In genomic region chr13:32905063-32905863, GRCh38 we compare ENCODE assay signal across 8 cellular contexts.
DNase-seq lines count a peak whose midpoint lies in the region; ATAC-seq, FAIRE-seq and TF ChIP-seq lines count a peak whose summit lies in the region.

No MANE protein-coding gene starts in this region.

- H3K4me1 Mint-ChIP-seq in CD4-positive, CD25-positive, alpha-beta regulatory T cell: peaks cover 5 to 12% (median 8%) of the 10 kb centered on the region in 4 donors

- H3K36me3 ChIP-seq in CD4-positive, CD25-positive, alpha-beta regulatory T cell (ENCODE audit: control insufficient read depth, insufficient read depth, low read length): no peaks in the 10 kb centered on the region
- H3K36me3 ChIP-seq in bronchial epithelial cell (ENCODE audit: control insufficient read depth, insufficient read depth, low read length): no peaks in the 10 kb centered on the region

- no peak overlapping the region for H3K4me3 Mint-ChIP-seq in CD4-positive, CD25-positive, alpha-beta regulatory T cell

- peak overlapping the region; percentile 7 for H3K4me3 ChIP-seq in CD4-positive, CD25-positive, alpha-beta regulatory T cell (ENCODE audit: low read depth, low read length)
- no peak overlapping the region for H3K4me3 ChIP-seq in bronchial epithelial cell (ENCODE audit: low read depth, low read length)

- no peaks in the 10 kb centered on the region for H3K36me3 Mint-ChIP-seq in CD4-positive, CD25-positive, alpha-beta regulatory T cell

- peaks cover 0 to 3% (median 0%) of the 10 kb centered on the region in 7 donors for H3K9me3 Mint-ChIP-seq in CD4-positive, CD25-positive, alpha-beta regulatory T cell

- peaks cover 5% of the 10 kb centered on the region for H3K4me1 ChIP-seq in CD4-positive, CD25-positive, alpha-beta regulatory T cell (ENCODE audit: control insufficient read depth, insufficient read depth, low read length, poor library complexity, severe bottlenecking)

- peak in 1 of 3 donors; percentile 80 for DNase-seq in CD4-positive, CD25-positive, alpha-beta regulatory T cell
- peak; percentile 76 for DNase-seq in M059J (ENCODE audit: low read depth)
- DNase-seq in bronchial epithelial cell (ENCODE audit: low read depth): peak; percentile 66
- no peak for DNase-seq in NCI-H2196 (lab: John Stamatoyannopoulos, UW; ENCODE audit: unreplicated experiment)
- no peak for DNase-seq in NCI-H1436 (lab: John Stamatoyannopoulos, UW)

- TF ChIP-seq CTCF in bronchial epithelial cell (IDR thresholded peaks at IDR 0.05; ENCODE audit: insufficient read depth, low read length, severe bottlenecking): no peak

- H3K27me3 ChIP-seq in CD4-positive, CD25-positive, alpha-beta regulatory T cell (ENCODE audit: control insufficient read depth, insufficient read depth, low read length): no peaks in the 10 kb centered on the region
- H3K27me3 ChIP-seq in bronchial epithelial cell (ENCODE audit: control insufficient read depth, insufficient read depth, low read length): no peaks in the 10 kb centered on the region

- ATAC-seq in CD4-positive, CD25-positive, alpha-beta regulatory T cell (ENCODE audit: low read depth in 2 of 2): peak; percentile 60 to 74
- ATAC-seq in GM19372 (IDR thresholded peaks at IDR 0.05; ENCODE audit: low read depth, unreplicated experiment): peak; percentile 62
- no peak for ATAC-seq in HG02678 (IDR thresholded peaks at IDR 0.05; ENCODE audit: unreplicated experiment)
- no peak for ATAC-seq in GM19395 (IDR thresholded peaks at IDR 0.05; ENCODE audit: unreplicated experiment)

- H3K9me3 ChIP-seq in CD4-positive, CD25-positive, alpha-beta regulatory T cell (ENCODE audit: control insufficient read depth in 2 of 2, low read length in 2 of 2): no peaks in the 10 kb centered on the region

- H3K27me3 Mint-ChIP-seq in CD4-positive, CD25-positive, alpha-beta regulatory T cell: peaks cover 2% of the 10 kb centered on the region

- no peak for FAIRE-seq in bronchial epithelial cell (lab: Jason Lieb, UNC)

- H3K27ac ChIP-seq in CD4-positive, CD25-positive, alpha-beta regulatory T cell (ENCODE audit: insufficient read depth, low read length, poor library complexity, severe bottlenecking): no peak overlapping the region

- H3K27ac Mint-ChIP-seq in CD4-positive, CD25-positive, alpha-beta regulatory T cell: peak overlapping the region in 1 of 3 donors; percentile 24

Comparison
In these comparisons a context has a peak if more than half of its experiments do, and no peak if none do; other contexts are left out.
1. ATAC-seq: peak in CD4-positive, CD25-positive, alpha-beta regulatory T cell (2 of 2) and GM19372 (single experiment); none in HG02678 (single experiment) and GM19395 (single experiment).
2. DNase-seq: peak in M059J (single experiment) and bronchial epithelial cell (single experiment); none in NCI-H2196 (single experiment) and NCI-H1436 (single experiment).